In genomic region chr11:66069715-66070603, GRCh38 we compare ENCODE assay signal across 8 cellular contexts. TPM values are rescaled to one million over a fixed set of nuclear protein-coding genes. Genes with fewer than 3 reads are reported as not detected.
DNase-seq lines count a peak whose midpoint lies in the region; ATAC-seq lines count a peak whose summit lies in the region.

Gene PACS1, plus strand, starts transcription at chr11:66070272. Its CDS starts 215 bp downstream, at chr11:66070487.

- H3K27ac ChIP-seq in epithelial cell of prostate, result peak within 1 kb of the TSS; percentile 78

- H3K27me3 ChIP-seq in NT2/D1 (ENCODE audit: insufficient read depth, insufficient read length), result no peaks in the 10 kb centered on the region
- no peaks in the 10 kb centered on the region for H3K27me3 ChIP-seq in mononuclear cell (ENCODE audit: insufficient read depth, low read length)

- H3K9ac ChIP-seq in NT2/D1 (ENCODE audit: insufficient read length, low read depth), result peak within 1 kb of the TSS; percentile 86

- H3K9me3 ChIP-seq in NT2/D1 (ENCODE audit: insufficient read depth, low read length), result no peaks in the 10 kb centered on the region
- H3K9me3 ChIP-seq in mononuclear cell (ENCODE audit: low read depth, low read length), result no peaks in the 10 kb centered on the region

- H3K4me3 ChIP-seq in NT2/D1 (ENCODE audit: insufficient read length, low read depth) (peak within 1 kb of the TSS; percentile 57), mononuclear cell (ENCODE audit: low read length) (peak within 1 kb of the TSS; percentile 57)

- DNase-seq in DMS 273 (lab: John Stamatoyannopoulos, UW; ENCODE audit: unreplicated experiment) (peak; percentile 84), DMS 273 treated with DMSO at 0.1 percent for 48 hours (lab: John Stamatoyannopoulos, UW) (no peak), NT2/D1 (ENCODE audit: low read depth, low spot score) (no peak), activated T-cell treated with anti-CD3 and anti-CD28 coated beads for 48 hours (ENCODE audit: low read depth) (peak; percentile 72), epithelial cell of prostate (ENCODE audit: low read depth, low spot score) (no peak)
- DNase-seq in stimulated activated CD8-positive, alpha-beta memory T cell treated with anti-CD3 and anti-CD28 coated beads, Interleukin-4, amount 100 ng/mL, for 4 hours (ENCODE audit: low read depth in 2 of 2, low spot score in 1 of 2), result peak; percentile 43 to 78

- H3K36me3 ChIP-seq in NT2/D1 (ENCODE audit: insufficient read depth, insufficient read length, low read length), result peaks cover 64% of the 10 kb centered on the region

- H3K4me1 ChIP-seq in NT2/D1 (ENCODE audit: insufficient read depth, insufficient read length) (peaks cover 5% of the 10 kb centered on the region), mononuclear cell (ENCODE audit: insufficient read depth, low read length) (peaks cover 59% of the 10 kb centered on the region)

- peak; percentile 39 for ATAC-seq in HG02973 (IDR thresholded peaks at IDR 0.05; ENCODE audit: unreplicated experiment)

RNA-seq across cellular contexts. Expression of gene PACS1, which starts in this region (rescaled TPM):
- 66.7 TPM for total RNA-seq in mononuclear cell

Comparison
In these comparisons a context has a peak if more than half of its experiments do, and no peak if none do; other contexts are left out.
1. DNase-seq: peak in DMS 273 (single experiment), activated T-cell treated with anti-CD3 and anti-CD28 coated beads for 48 hours (single experiment) and stimulated activated CD8-positive, alpha-beta memory T cell treated with anti-CD3 and anti-CD28 coated beads, Interleukin-4, amount 100 ng/mL, for 4 hours (2 of 2); none in DMS 273 treated with DMSO at 0.1 percent for 48 hours (single experiment), NT2/D1 (single experiment) and epithelial cell of prostate (single experiment).